8 cellular contexts compared by ENCODE assay signal in genomic region chr9:129202613-129203555, GRCh38. TPM values are rescaled to one million over a fixed set of nuclear protein-coding genes. Genes with fewer than 3 reads are reported as not detected.
DNase-seq lines count a peak whose midpoint lies in the region; TF ChIP-seq lines count a peak whose summit lies in the region.

No MANE protein-coding gene starts in this region.

- H3K9me3 Mint-ChIP-seq in activated T-helper 2 cell treated with anti-CD3 and anti-CD28 coated beads, Interferon-gamma antibody, Interleukin-2, Interleukin-4, amounts not matched to agents 10 μg/mL and 5 μg/mL and 100 μg/mL, durations not matched to agents 14 hours and 24 hours and 36 hours, result no peaks in the 10 kb centered on the region
- no peaks in the 10 kb centered on the region for H3K9me3 Mint-ChIP-seq in nephron

- peaks cover 5% of the 10 kb centered on the region for H3K27me3 Mint-ChIP-seq in activated T-helper 2 cell treated with anti-CD3 and anti-CD28 coated beads, Interferon-gamma antibody, Interleukin-2, Interleukin-4, amounts not matched to agents 10 μg/mL and 5 μg/mL and 100 μg/mL, durations not matched to agents 14 hours and 24 hours and 36 hours (ENCODE audit: low read depth)
- H3K27me3 Mint-ChIP-seq in nephron (ENCODE audit: low read depth), result peaks cover 7% of the 10 kb centered on the region

- H3K36me3 Mint-ChIP-seq in activated T-helper 2 cell treated with anti-CD3 and anti-CD28 coated beads, Interferon-gamma antibody, Interleukin-2, Interleukin-4, amounts not matched to agents 10 μg/mL and 5 μg/mL and 100 μg/mL, durations not matched to agents 14 hours and 24 hours and 36 hours (ENCODE audit: low read depth), result no peaks in the 10 kb centered on the region
- no peaks in the 10 kb centered on the region for H3K36me3 Mint-ChIP-seq in nephron (ENCODE audit: low read depth)

- H3K27ac ChIP-seq in HL-60 (replicated peaks) (peak overlapping the region; percentile 52; the same call in 1 of the 2 replicates), RWPE1 (peak overlapping the region; percentile 79)

- POLR2A ChIA-PET in RWPE1 (lab: Yijun Ruan, JAX; ENCODE audit: low non-redundant PET), result interaction anchor here (0.8 kb wide), 1 partner anchor 10 kb away, joined by 4 read pairs; no protein-coding TSS in a partner anchor

- H3K4me3 Mint-ChIP-seq in activated T-helper 2 cell treated with anti-CD3 and anti-CD28 coated beads, Interferon-gamma antibody, Interleukin-2, Interleukin-4, amounts not matched to agents 10 μg/mL and 5 μg/mL and 100 μg/mL, durations not matched to agents 14 hours and 24 hours and 36 hours (ENCODE audit: low read depth), result peak overlapping the region; percentile 74
- H3K4me3 Mint-ChIP-seq in nephron, result peak overlapping the region; percentile 83 to 84 (median 84)

- DNase-seq in Ammon's horn (ENCODE audit: low spot score) (peak; percentile 84), GM19240 (ENCODE audit: insufficient read length, low spot score) (peak; percentile 68), HL-60 (ENCODE audit: low read depth in 1 of 2, low spot score in 1 of 2) (peak; percentile 62 to 73), RWPE1 (ENCODE audit: low spot score) (peak; percentile 95), fibroblast of the aortic adventitia (ENCODE audit: low read depth) (peak; percentile 72)
- DNase-seq in activated T-helper 2 cell treated with anti-CD3 and anti-CD28 coated beads, Interferon-gamma antibody, Interleukin-2, Interleukin-4, amounts not matched to agents 10 μg/mL and 5 μg/mL and 100 μg/mL, durations not matched to agents 14 hours and 24 hours and 36 hours (ENCODE audit: low spot score), result peak; percentile 91
- peak; percentile 74 to 92 (median 88) for DNase-seq in stimulated activated naive CD4-positive, alpha-beta T cell (lab: John Stamatoyannopoulos, UW)

- intact Hi-C loops in activated T-helper 2 cell treated with anti-CD3 and anti-CD28 coated beads, Interferon-gamma antibody, Interleukin-2, Interleukin-4, amounts not matched to agents 10 μg/mL and 5 μg/mL and 100 μg/mL, durations not matched to agents 14 hours and 24 hours and 36 hours (cut with micrococcal nuclease), result no loop called here

- H3K4me1 Mint-ChIP-seq in activated T-helper 2 cell treated with anti-CD3 and anti-CD28 coated beads, Interferon-gamma antibody, Interleukin-2, Interleukin-4, amounts not matched to agents 10 μg/mL and 5 μg/mL and 100 μg/mL, durations not matched to agents 14 hours and 24 hours and 36 hours (ENCODE audit: low read depth), result peaks cover 12% of the 10 kb centered on the region
- H3K4me1 Mint-ChIP-seq in nephron, result peaks cover 14% of the 10 kb centered on the region

- peak overlapping the region; percentile 37 for H3K4me3 ChIP-seq in HL-60 (replicated peaks; ENCODE audit: insufficient read depth, low read length)
- peak overlapping the region; percentile 73 for H3K4me3 ChIP-seq in fibroblast of the aortic adventitia (ENCODE audit: low read depth, low read length)

- H3K27ac Mint-ChIP-seq in activated T-helper 2 cell treated with anti-CD3 and anti-CD28 coated beads, Interferon-gamma antibody, Interleukin-2, Interleukin-4, amounts not matched to agents 10 μg/mL and 5 μg/mL and 100 μg/mL, durations not matched to agents 14 hours and 24 hours and 36 hours, result peak overlapping the region; percentile 69
- peak overlapping the region; percentile 54 to 88 (median 84) for H3K27ac Mint-ChIP-seq in nephron

- TF ChIP-seq CTCF in HL-60 (IDR thresholded peaks at IDR 0.05; ENCODE audit: insufficient read depth, low read length), result no peak
- TF ChIP-seq CTCF in RWPE1 (conservative IDR thresholded peaks at IDR 0.05; ENCODE audit: low read depth), result no peak
- TF ChIP-seq CTCF in fibroblast of the aortic adventitia (IDR thresholded peaks at IDR 0.05; ENCODE audit: insufficient read depth, low read length), result no peak
- no peak for TF ChIP-seq CTCF in nephron (IDR thresholded peaks at IDR 0.05; ENCODE audit: unreplicated experiment in 3 of 3)

- H3K27me3 ChIP-seq in HL-60 (ENCODE audit: insufficient read depth, poor library complexity, severe bottlenecking), result no peaks in the 10 kb centered on the region

- CTCF ChIA-PET in RWPE1 (lab: Yijun Ruan, JAX), result interaction anchor here (0.7 to 0.9 kb wide), 2 partner anchors 10 to 71 kb away, joined by 3 read pairs; no protein-coding TSS in a partner anchor

RNA-seq across cellular contexts. Expression of gene IER5L, which starts 24.8 kb away (rescaled TPM):
- 8.6 and 9.3 TPM in 2 replicates for total RNA-seq in activated T-helper 2 cell treated with anti-CD3 and anti-CD28 coated beads, Interferon-gamma antibody, Interleukin-2, Interleukin-4, amounts not matched to agents 10 μg/mL and 5 μg/mL and 100 μg/mL, durations not matched to agents 14 hours and 24 hours and 36 hours
- 28.0 and 42.0 TPM in 2 replicates for total RNA-seq in fibroblast of the aortic adventitia (ENCODE audit: low replicate concordance)

Comparison
In these comparisons a context has a peak if more than half of its experiments do, and no peak if none do; other contexts are left out.
1. Peak in every context shown above with its lines: DNase-seq, H3K4me3 ChIP-seq and H3K27ac ChIP-seq.